Comparison of ENCODE assay signal across 17 cellular contexts in genomic region chr5:6748142-6748541, GRCh38.
"Had no signal": no experiment of that assay in that cellular context is flagged by ENCODE, and none has a peak within 500 bp of the region (broad histone marks: within the 10 kb centered on the region; RNA-seq: fewer than 3 reads in every experiment).

No MANE protein-coding gene starts in this region.

- H3K27ac ChIP-seq: prostate gland, stomach had no signal

- H3K4me3 Mint-ChIP-seq: activated naive CD4-positive, alpha-beta T cell treated with anti-CD3 and anti-CD28 coated beads for 36 hours; activated T-helper 1 cell treated with anti-CD3 and anti-CD28 coated beads, Interleukin-12 subunit alpha, Interleukin-12 subunit beta, Interleukin-2, Interleukin-4 antibody, amounts not matched to agents 30 ng/mL and 10 ng/mL and 1 ng/mL, durations not matched to agents 14 hours and 24 hours and 36 hours; nephron; stimulated activated effector memory CD8-positive, alpha-beta T cell treated with anti-CD3 and anti-CD28 coated beads, Interleukin-12 subunit alpha, Interleukin-12 subunit beta, amount 100 ng/mL, for 72 hours had no signal

- H3K9me3 ChIP-seq: prostate gland, stomach had no signal

- H3K9me3 Mint-ChIP-seq: activated naive CD4-positive, alpha-beta T cell treated with anti-CD3 and anti-CD28 coated beads for 36 hours; activated T-helper 1 cell treated with anti-CD3 and anti-CD28 coated beads, Interleukin-12 subunit alpha, Interleukin-12 subunit beta, Interleukin-2, Interleukin-4 antibody, amounts not matched to agents 30 ng/mL and 10 ng/mL and 1 ng/mL, durations not matched to agents 14 hours and 24 hours and 36 hours; nephron; stimulated activated effector memory CD8-positive, alpha-beta T cell treated with anti-CD3 and anti-CD28 coated beads, Interleukin-12 subunit alpha, Interleukin-12 subunit beta, amount 100 ng/mL, for 72 hours had no signal

- H3K4me1 Mint-ChIP-seq: nephron had no signal

- ATAC-seq: right cardiac atrium; stimulated activated effector memory CD8-positive, alpha-beta T cell treated with anti-CD3 and anti-CD28 coated beads, Interleukin-12 subunit alpha, Interleukin-12 subunit beta, amount 100 ng/mL, for 72 hours had no signal

- H3K4me1 ChIP-seq: prostate gland had no signal

- DNase-seq: activated CD4-positive, alpha-beta T cell treated with anti-CD3 and anti-CD28 coated beads, Interleukin-2, amount 50 U/mL, for 4 hours; activated CD4-positive, CD25-positive, alpha-beta regulatory T cell treated with anti-CD3 and anti-CD28 coated beads, Interleukin-2, amount 50 U/mL, for 72 hours; activated naive CD4-positive, alpha-beta T cell treated with anti-CD3 and anti-CD28 coated beads for 36 hours; activated T-cell treated with anti-CD3 and anti-CD28 coated beads for 4 hours; aorta; cortex of kidney; hypothalamus; midbrain; small intestine; stimulated activated CD4-positive, alpha-beta T cell treated with anti-CD3 and anti-CD28 coated beads, Interleukin-4, amount 100 ng/mL, for 24 hours; stomach had no signal

- H3K27ac Mint-ChIP-seq: activated naive CD4-positive, alpha-beta T cell treated with anti-CD3 and anti-CD28 coated beads for 36 hours; activated T-helper 1 cell treated with anti-CD3 and anti-CD28 coated beads, Interleukin-12 subunit alpha, Interleukin-12 subunit beta, Interleukin-2, Interleukin-4 antibody, amounts not matched to agents 30 ng/mL and 10 ng/mL and 1 ng/mL, durations not matched to agents 14 hours and 24 hours and 36 hours; nephron had no signal

- H3K4me3 ChIP-seq: lung, prostate gland, stomach had no signal

- H3K27me3 ChIP-seq: stomach had no signal
